Comparison of ENCODE assay signal across 8 cellular contexts in the genomic region with DNA sequence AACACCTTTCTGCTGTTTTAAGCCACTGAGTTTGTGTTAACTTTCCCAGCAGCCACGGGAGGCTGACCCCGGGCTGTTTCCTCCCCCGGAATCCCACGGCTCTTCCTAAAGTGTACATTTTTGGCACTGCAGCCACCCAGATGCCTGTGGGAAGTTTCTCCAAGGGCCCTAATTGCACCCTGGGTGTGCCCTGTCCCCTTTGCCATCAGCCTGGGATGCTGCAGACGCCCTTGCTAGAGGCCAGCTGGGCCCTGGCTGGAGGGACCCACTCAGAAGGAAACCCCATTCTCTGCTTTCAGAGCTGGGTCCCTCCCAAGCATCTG.
"Had no signal": no experiment of that assay in that cellular context is flagged by ENCODE, and none has a peak within 500 bp of the region (broad histone marks: within the 10 kb centered on the region; RNA-seq: fewer than 3 reads in every experiment).

No MANE protein-coding gene starts in this region.

- H3K9me3 Mint-ChIP-seq: activated CD4-positive, alpha-beta T cell treated with anti-CD3 and anti-CD28 coated beads, Interleukin-2, amount 10 ng/mL, durations not matched to agents 7 days and 5 days; activated naive CD8-positive, alpha-beta T cell treated with anti-CD3 and anti-CD28 coated beads for 36 hours; activated T-cell treated with anti-CD3 and anti-CD28 coated beads, Interleukin-2, amount 50 U/mL, for 24 hours; naive B cell; stimulated activated naive CD8-positive, alpha-beta T cell treated with anti-CD3 and anti-CD28 coated beads, Interleukin-15, amount 100 ng/mL, for 72 hours had no signal

- DNase-seq: activated CD4-positive, alpha-beta T cell treated with anti-CD3 and anti-CD28 coated beads, Interleukin-2, amount 10 ng/mL, durations not matched to agents 7 days and 5 days; activated CD4-positive, CD25-positive, alpha-beta regulatory T cell; activated naive CD8-positive, alpha-beta T cell treated with anti-CD3 and anti-CD28 coated beads for 36 hours; gastrocnemius medialis; naive B cell; stimulated activated naive CD8-positive, alpha-beta T cell treated with anti-CD3 and anti-CD28 coated beads, Interleukin-15, amount 100 ng/mL, for 72 hours had no signal

- ATAC-seq: gastrocnemius medialis had no signal

- H3K4me1 Mint-ChIP-seq: activated CD4-positive, alpha-beta T cell treated with anti-CD3 and anti-CD28 coated beads, Interleukin-2, amount 10 ng/mL, durations not matched to agents 7 days and 5 days; activated naive CD8-positive, alpha-beta T cell treated with anti-CD3 and anti-CD28 coated beads for 36 hours; naive B cell; stimulated activated naive CD8-positive, alpha-beta T cell treated with anti-CD3 and anti-CD28 coated beads, Interleukin-15, amount 100 ng/mL, for 72 hours had no signal

- H3K4me3 Mint-ChIP-seq: activated CD4-positive, alpha-beta T cell treated with anti-CD3 and anti-CD28 coated beads, Interleukin-2, amount 10 ng/mL, durations not matched to agents 7 days and 5 days; activated naive CD8-positive, alpha-beta T cell treated with anti-CD3 and anti-CD28 coated beads for 36 hours; activated T-cell treated with anti-CD3 and anti-CD28 coated beads, Interleukin-2, amount 50 U/mL, for 24 hours; brain; naive B cell; stimulated activated naive CD8-positive, alpha-beta T cell treated with anti-CD3 and anti-CD28 coated beads, Interleukin-15, amount 100 ng/mL, for 72 hours had no signal

- H3K27ac Mint-ChIP-seq: activated CD4-positive, alpha-beta T cell treated with anti-CD3 and anti-CD28 coated beads, Interleukin-2, amount 10 ng/mL, durations not matched to agents 7 days and 5 days; activated naive CD8-positive, alpha-beta T cell treated with anti-CD3 and anti-CD28 coated beads for 36 hours; activated T-cell treated with anti-CD3 and anti-CD28 coated beads, Interleukin-2, amount 50 U/mL, for 24 hours; naive B cell; stimulated activated naive CD8-positive, alpha-beta T cell treated with anti-CD3 and anti-CD28 coated beads, Interleukin-15, amount 100 ng/mL, for 72 hours had no signal

- H3K36me3 Mint-ChIP-seq: activated naive CD8-positive, alpha-beta T cell treated with anti-CD3 and anti-CD28 coated beads for 36 hours; brain; naive B cell had no signal

- H3K27me3 Mint-ChIP-seq: activated CD4-positive, alpha-beta T cell treated with anti-CD3 and anti-CD28 coated beads, Interleukin-2, amount 10 ng/mL, durations not matched to agents 7 days and 5 days had no signal
